ENCODE assay signal across 19 cellular contexts in the genomic region with DNA sequence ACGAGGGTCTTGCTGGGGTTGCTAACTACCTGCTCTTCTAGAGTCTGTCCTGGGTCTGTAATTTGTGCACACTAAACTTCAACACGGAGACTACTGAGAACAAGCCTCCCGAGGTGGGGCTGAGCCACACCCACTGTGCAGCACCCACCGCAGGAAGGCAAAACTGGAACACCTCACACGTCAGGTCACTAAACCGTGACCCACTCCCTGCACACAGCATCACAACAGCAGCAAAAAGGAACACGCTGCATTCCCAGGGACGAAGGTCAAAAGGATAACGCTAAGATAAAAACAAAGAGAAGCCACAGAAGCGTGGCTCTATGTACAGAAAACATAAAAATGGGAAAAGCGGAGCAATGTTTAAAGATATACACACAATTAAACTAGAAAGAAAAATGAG.
DNase-seq lines count a peak whose midpoint lies in the region; ATAC-seq, FAIRE-seq and TF ChIP-seq lines count a peak whose summit lies in the region.
"Had no signal": no experiment of that assay in that cellular context is flagged by ENCODE, and none has a peak within 500 bp of the region (broad histone marks: within the 10 kb centered on the region; RNA-seq: fewer than 3 reads in every experiment).

No MANE protein-coding gene starts in this region.

- H3K4me2 ChIP-seq in HepG2 (ENCODE audit: low read depth, low read length): no peak overlapping the region
- H3K4me2 ChIP-seq: GM23338 had no signal

- CTCF ChIA-PET in HepG2 (lab: Yijun Ruan, JAX; ENCODE audit: low intra/inter-chr PET ratio, low total read pairs): no interaction called here

- intact Hi-C loops in HepG2 (cut with micrococcal nuclease; ENCODE audit: unreplicated experiment) (no loop called here), right lobe of liver (cut with DNase I) (no loop called here)

- peak overlapping the region in 3 of 5 experiments; percentile 3 to 85 (median 64) for H3K27ac Mint-ChIP-seq in brain
- peak overlapping the region in 8 of 10 donors; percentile 11 to 94 (median 77) for H3K27ac Mint-ChIP-seq in naive thymus-derived CD8-positive, alpha-beta T cell
- H3K27ac Mint-ChIP-seq: GM23338 had no signal

- H3K4me3 Mint-ChIP-seq in brain: no peak overlapping the region
- peak overlapping the region in 7 of 10 donors; percentile 20 to 74 (median 53) for H3K4me3 Mint-ChIP-seq in naive thymus-derived CD8-positive, alpha-beta T cell
- H3K4me3 Mint-ChIP-seq: GM23338 had no signal

- TF ChIP-seq POLR2A in HepG2 (IDR thresholded peaks at IDR 0.05; ENCODE audit: insufficient read depth in 1 of 2, low read depth in 2 of 2, low read length in 2 of 2) (no peak), right lobe of liver (IDR thresholded peaks at IDR 0.05) (no peak), H54 (IDR thresholded peaks at IDR 0.05; ENCODE audit: low read depth, low read length) (no peak)

- H3K79me2 ChIP-seq in HepG2 (ENCODE audit: insufficient read depth, low read length): no peaks in the 10 kb centered on the region

- POLR2A ChIA-PET in HepG2 (lab: Yijun Ruan, JAX): no interaction called here
- POLR2A ChIA-PET in naive thymus-derived CD8-positive, alpha-beta T cell (lab: Charles Lee): no interaction called here

- no peaks in the 10 kb centered on the region for H4K20me1 ChIP-seq in HepG2 (ENCODE audit: insufficient read depth, low read length)

- no peak for TF ChIP-seq EP300 in HepG2 (IDR thresholded peaks at IDR 0.05; ENCODE audit: low read depth in 2 of 2, low read length in 2 of 2)
- TF ChIP-seq EP300 in HepG2 (CRISPR knock-in tag; IDR thresholded peaks at IDR 0.05; ENCODE audit: borderline replicate concordance): no peak

- H3K4me1 Mint-ChIP-seq in brain: peaks cover 39% of the 10 kb centered on the region
- peaks cover 17 to 54% (median 36%) of the 10 kb centered on the region in 4 donors for H3K4me1 Mint-ChIP-seq in naive thymus-derived CD8-positive, alpha-beta T cell
- H3K4me1 Mint-ChIP-seq: GM23338 had no signal

- FAIRE-seq in HepG2 (lab: Jason Lieb, UNC) (no peak), urothelium cell line (lab: Jason Lieb, UNC) (peak; percentile 93), H54 (lab: Jason Lieb, UNC) (no peak)
- FAIRE-seq: A204.1 had no signal

- no peak overlapping the region for H3K9ac ChIP-seq in HepG2 (ENCODE audit: insufficient read depth, low read depth, low read length)

- H3K4me1 ChIP-seq in HepG2 (ENCODE audit: insufficient read depth, low read length): no peaks in the 10 kb centered on the region
- H3K4me1 ChIP-seq in right lobe of liver: no peaks in the 10 kb centered on the region

- no peak for TF ChIP-seq RAD21 in HepG2 (CRISPR knock-in tag; IDR thresholded peaks at IDR 0.05)

- H3K36me3 ChIP-seq in HepG2 (replicated peaks in 1 of 2; ENCODE audit: control insufficient read depth in 1 of 2, insufficient read depth in 2 of 2, low read length in 2 of 2): peaks cover 13 to 45% of the 10 kb centered on the region in 2 experiments; a peak in 4 of 5 replicates
- no peaks in the 10 kb centered on the region for H3K36me3 ChIP-seq in right lobe of liver
- H3K36me3 ChIP-seq: MG63 had no signal

- no peak overlapping the region for H2AFZ ChIP-seq in HepG2 (ENCODE audit: low read length)
- H2AFZ ChIP-seq: GM23338 had no signal

- H3K9me3 Mint-ChIP-seq in brain: peaks cover 9 to 25% (median 14%) of the 10 kb centered on the region in 5 experiments
- peaks cover 0 to 3% (median 0%) of the 10 kb centered on the region in 9 donors for H3K9me3 Mint-ChIP-seq in naive thymus-derived CD8-positive, alpha-beta T cell

- H3K27me3 ChIP-seq in HepG2 (ENCODE audit: control insufficient read depth in 1 of 2, insufficient read depth in 2 of 2, low read length in 2 of 2) (no peaks in the 10 kb centered on the region), right lobe of liver (no peaks in the 10 kb centered on the region)
- H3K27me3 ChIP-seq: MG63 had no signal

- 93% methylated on average over 10 of the region's 11 CpGs for WGBS in HepG2 (ENCODE audit: low lambda C conversion rate)
- WGBS in right lobe of liver (ENCODE audit: insufficient coverage, low coverage, low lambda C conversion rate, missing lambda C conversion rate): 86% methylated on average over 7 of the region's 11 CpGs

- H3K4me3 ChIP-seq in HepG2 (replicated peaks in 1 of 3; ENCODE audit: insufficient read depth in 1 of 3, low read depth in 2 of 3, low read length in 3 of 3) (no peak overlapping the region), right lobe of liver (no peak overlapping the region)
- H3K4me3 ChIP-seq: GM23338, MG63 had no signal

- TF ChIP-seq CTCF in HepG2 (CRISPR knock-in tag; IDR thresholded peaks at IDR 0.05): no peak
- no peak for TF ChIP-seq CTCF in right lobe of liver (IDR thresholded peaks at IDR 0.05)
- TF ChIP-seq CTCF in brain (conservative IDR thresholded peaks at IDR 0.05): no peak

- H3K27ac ChIP-seq in HepG2 (ENCODE audit: extremely low read length, insufficient read depth, low read length) (no peak overlapping the region), right lobe of liver (no peak overlapping the region)
- H3K27ac ChIP-seq: C4-2B had no signal

- H3K9me3 ChIP-seq in HepG2 (ENCODE audit: low read length): peaks cover 11% of the 10 kb centered on the region
- no peaks in the 10 kb centered on the region for H3K9me3 ChIP-seq in right lobe of liver

- no peak for DNase-seq in HepG2 (ENCODE audit: low spot score)
- no peak for DNase-seq in right lobe of liver
- no peak for DNase-seq in naive thymus-derived CD8-positive, alpha-beta T cell
- DNase-seq in urothelium cell line (ENCODE audit: low spot score): no peak
- DNase-seq in H54 (ENCODE audit: insufficient read length, low spot score): no peak
- DNase-seq in NCI-H2107 (lab: John Stamatoyannopoulos, UW): no peak
- DNase-seq: COR-L47, MG63, NCI-H1092, NCI-H146, NCI-H2081 treated with DMSO at 0.1 percent for 48 hours, NCI-H345, NCI-H526, SHP77 had no signal

- no peaks in the 10 kb centered on the region for H3K27me3 Mint-ChIP-seq in brain
- H3K27me3 Mint-ChIP-seq in naive thymus-derived CD8-positive, alpha-beta T cell: no peaks in the 10 kb centered on the region

- no peak for ATAC-seq in HepG2
- ATAC-seq in right lobe of liver: no peak
- ATAC-seq in naive thymus-derived CD8-positive, alpha-beta T cell: no peak
- no peak for ATAC-seq in HG03139 (IDR thresholded peaks at IDR 0.05; ENCODE audit: unreplicated experiment)
- ATAC-seq: GM23338 had no signal

- peaks cover 35% of the 10 kb centered on the region for H3K36me3 Mint-ChIP-seq in brain
- peaks cover 0 to 6% (median 2%) of the 10 kb centered on the region in 3 donors for H3K36me3 Mint-ChIP-seq in naive thymus-derived CD8-positive, alpha-beta T cell

- in situ Hi-C loops in HepG2 (cut with HindIII; ENCODE audit: extremely low pct_ligation_motif_present, low pct_unique_long_range_greater_than_20kb): no loop called here

- no TSS peak for BruUV-seq in HepG2 (replicated peaks; lab: Mats Ljungman, UMichigan)

TF ChIP-seq in HepG2, 621 proteins besides CTCF, POLR2A, EP300 and RAD21:
- TF ChIP-seq ZBTB4 (CRISPR knock-in tag; IDR thresholded peaks at IDR 0.05; ENCODE audit: borderline replicate concordance): peak; percentile 51; the same call in 1 of the 2 replicates
- TF ChIP-seq ZBTB33 (CRISPR knock-in tag; IDR thresholded peaks at IDR 0.05): peak; percentile 51; the same call in 1 of the 2 replicates
- TF ChIP-seq NRL (CRISPR knock-in tag; IDR thresholded peaks at IDR 0.05; ENCODE audit: borderline replicate concordance): no peak
- TF ChIP-seq, protein P1, sequence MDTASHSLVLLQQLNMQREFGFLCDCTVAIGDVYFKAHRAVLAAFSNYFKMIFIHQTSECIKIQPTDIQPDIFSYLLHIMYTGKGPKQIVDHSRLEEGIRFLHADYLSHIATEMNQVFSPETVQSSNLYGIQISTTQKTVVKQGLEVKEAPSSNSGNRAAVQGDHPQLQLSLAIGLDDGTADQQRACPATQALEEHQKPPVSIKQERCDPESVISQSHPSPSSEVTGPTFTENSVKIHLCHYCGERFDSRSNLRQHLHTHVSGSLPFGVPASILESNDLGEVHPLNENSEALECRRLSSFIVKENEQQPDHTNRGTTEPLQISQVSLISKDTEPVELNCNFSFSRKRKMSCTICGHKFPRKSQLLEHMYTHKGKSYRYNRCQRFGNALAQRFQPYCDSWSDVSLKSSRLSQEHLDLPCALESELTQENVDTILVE (CRISPR knock-in tag; IDR thresholded peaks at IDR 0.05): no peak

Comparison
In these comparisons a context has a peak if more than half of its experiments do, and no peak if none do; other contexts are left out.
1. H3K4me3 Mint-ChIP-seq: peak in naive thymus-derived CD8-positive, alpha-beta T cell (7 of 10); none in brain (0 of 5).